23 cellular contexts compared by ENCODE assay signal in the genomic region with DNA sequence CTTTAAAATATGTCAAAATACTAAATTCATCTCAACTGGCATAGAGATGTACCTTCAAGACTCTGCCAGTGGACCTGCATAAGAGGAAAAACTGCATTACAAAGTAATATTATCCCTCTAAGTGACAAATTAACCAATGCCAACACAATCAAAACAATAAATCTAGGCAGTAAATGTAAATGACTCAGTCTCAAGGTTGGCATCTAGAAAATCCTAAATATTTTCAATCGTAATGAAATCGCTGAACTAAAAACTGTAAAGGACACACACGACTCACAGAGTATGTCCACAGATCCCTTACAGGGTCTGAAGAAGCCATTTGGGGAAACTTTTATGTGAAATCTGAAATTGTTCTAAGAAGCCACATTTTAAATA.
"Had no signal": no experiment of that assay in that cellular context is flagged by ENCODE, and none has a peak within 500 bp of the region (broad histone marks: within the 10 kb centered on the region; RNA-seq: fewer than 3 reads in every experiment).

No MANE protein-coding gene starts in this region.

- H3K27ac ChIP-seq: epithelial cell of prostate, gastroesophageal sphincter, heart right ventricle had no signal

- H3K9me3 Mint-ChIP-seq: activated CD4-positive, alpha-beta T cell treated with anti-CD3 and anti-CD28 coated beads, Interleukin-2, amount 10 ng/mL, durations not matched to agents 24 days and 14 days; activated naive CD8-positive, alpha-beta T cell treated with anti-CD3 and anti-CD28 coated beads for 36 hours; activated T-cell treated with anti-CD3 and anti-CD28 coated beads, Interleukin-2, amount 50 U/mL, for 72 hours; brain; effector memory CD8-positive, alpha-beta T cell; neural crest cell; stimulated activated effector memory CD8-positive, alpha-beta T cell treated with anti-CD3 and anti-CD28 coated beads, Interleukin-12 subunit alpha, Interleukin-12 subunit beta, amount 100 ng/mL, for 72 hours had no signal

- H3K9me3 ChIP-seq: gastroesophageal sphincter, heart right ventricle, uterus had no signal

- H3K27me3 Mint-ChIP-seq: activated CD4-positive, alpha-beta T cell treated with anti-CD3 and anti-CD28 coated beads, Interleukin-2, amount 10 ng/mL, durations not matched to agents 24 days and 14 days; activated naive CD8-positive, alpha-beta T cell treated with anti-CD3 and anti-CD28 coated beads for 36 hours; brain; effector memory CD8-positive, alpha-beta T cell had no signal

- DNase-seq: activated CD4-positive, alpha-beta T cell treated with anti-CD3 and anti-CD28 coated beads, Interleukin-2, amount 10 ng/mL, durations not matched to agents 24 days and 14 days; activated CD4-positive, CD25-positive, alpha-beta regulatory T cell; activated CD8-positive, alpha-beta memory T cell treated with anti-CD3 and anti-CD28 coated beads, Interleukin-2, amount 50 U/mL, for 4 hours; activated CD8-positive, alpha-beta T cell treated with anti-CD3 and anti-CD28 coated beads, Interleukin-2, amount 10 ng/mL, durations not matched to agents 7 days and 5 days; activated gamma-delta T cell treated with Interleukin-2 at 50 U/mL for 16 hours; activated naive CD8-positive, alpha-beta T cell treated with anti-CD3 and anti-CD28 coated beads for 36 hours; activated T-cell treated with anti-CD3 and anti-CD28 coated beads, Interleukin-2, amount 50 U/mL, for 72 hours; amygdala; central memory CD4-positive, alpha-beta T cell; cortex of kidney; effector memory CD8-positive, alpha-beta T cell; heart right ventricle; islet precursor cell; left ventricle myocardium superior; stimulated activated CD4-positive, alpha-beta T cell treated with anti-CD3 and anti-CD28 coated beads, Interleukin-2, amount 100 ng/mL, for 24 hours; SW 1271; uterus had no signal

- H3K4me1 Mint-ChIP-seq: neural crest cell had no signal

- ATAC-seq: activated CD8-positive, alpha-beta T cell treated with anti-CD3 and anti-CD28 coated beads, Interleukin-2, amount 10 ng/mL, durations not matched to agents 7 days and 5 days; activated T-cell treated with anti-CD3 and anti-CD28 coated beads, Interleukin-2, amount 50 U/mL, for 72 hours; effector memory CD8-positive, alpha-beta T cell; gastroesophageal sphincter; heart right ventricle; left ventricle myocardium superior; sciatic nerve; stimulated activated effector memory CD8-positive, alpha-beta T cell treated with anti-CD3 and anti-CD28 coated beads, Interleukin-12 subunit alpha, Interleukin-12 subunit beta, amount 100 ng/mL, for 72 hours had no signal

- H3K4me3 ChIP-seq: gastroesophageal sphincter, heart right ventricle, uterus had no signal

- H3K27ac Mint-ChIP-seq: activated CD4-positive, alpha-beta T cell treated with anti-CD3 and anti-CD28 coated beads, Interleukin-2, amount 10 ng/mL, durations not matched to agents 24 days and 14 days; activated CD8-positive, alpha-beta T cell treated with anti-CD3 and anti-CD28 coated beads, Interleukin-2, amount 10 ng/mL, durations not matched to agents 7 days and 5 days; activated naive CD8-positive, alpha-beta T cell treated with anti-CD3 and anti-CD28 coated beads for 36 hours; activated T-cell treated with anti-CD3 and anti-CD28 coated beads, Interleukin-2, amount 50 U/mL, for 72 hours; stimulated activated effector memory CD8-positive, alpha-beta T cell treated with anti-CD3 and anti-CD28 coated beads, Interleukin-12 subunit alpha, Interleukin-12 subunit beta, amount 100 ng/mL, for 72 hours had no signal

- H3K4me3 Mint-ChIP-seq: activated CD4-positive, alpha-beta T cell treated with anti-CD3 and anti-CD28 coated beads, Interleukin-2, amount 10 ng/mL, durations not matched to agents 24 days and 14 days; activated CD8-positive, alpha-beta T cell treated with anti-CD3 and anti-CD28 coated beads, Interleukin-2, amount 10 ng/mL, durations not matched to agents 7 days and 5 days; activated naive CD8-positive, alpha-beta T cell treated with anti-CD3 and anti-CD28 coated beads for 36 hours; activated T-cell treated with anti-CD3 and anti-CD28 coated beads, Interleukin-2, amount 50 U/mL, for 72 hours; brain; effector memory CD8-positive, alpha-beta T cell; neural crest cell; stimulated activated effector memory CD8-positive, alpha-beta T cell treated with anti-CD3 and anti-CD28 coated beads, Interleukin-12 subunit alpha, Interleukin-12 subunit beta, amount 100 ng/mL, for 72 hours had no signal

- H3K27me3 ChIP-seq: gastroesophageal sphincter, heart right ventricle, uterus had no signal

- H3K36me3 ChIP-seq: uterus had no signal
